2 cellular contexts compared by ENCODE assay signal in the genomic region with DNA sequence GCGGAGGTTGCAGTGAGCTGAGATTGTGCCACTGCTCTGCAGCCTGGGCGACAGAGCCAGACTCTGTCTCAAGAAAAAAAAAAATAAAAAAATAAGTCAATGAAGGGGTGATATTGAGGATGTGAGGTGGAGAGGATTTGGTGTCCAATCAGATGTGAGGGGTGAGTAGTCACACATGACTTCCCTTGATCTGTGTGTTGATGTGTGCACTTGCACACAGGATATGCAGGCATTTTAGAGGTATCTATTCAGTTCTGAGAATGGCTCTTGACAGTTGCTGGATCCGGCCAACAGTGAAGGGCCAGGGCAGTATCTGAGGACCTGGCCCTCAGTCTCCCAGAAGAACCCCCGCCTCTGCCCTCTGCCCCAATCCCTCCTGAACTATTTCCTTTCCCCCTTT.
TF ChIP-seq lines count a peak whose summit lies in the region.

No MANE protein-coding gene starts in this region.

TF ChIP-seq in SK-N-SH, 30 proteins besides CTCF, POLR2A, EP300 and RAD21:
- TF ChIP-seq, protein P1, sequence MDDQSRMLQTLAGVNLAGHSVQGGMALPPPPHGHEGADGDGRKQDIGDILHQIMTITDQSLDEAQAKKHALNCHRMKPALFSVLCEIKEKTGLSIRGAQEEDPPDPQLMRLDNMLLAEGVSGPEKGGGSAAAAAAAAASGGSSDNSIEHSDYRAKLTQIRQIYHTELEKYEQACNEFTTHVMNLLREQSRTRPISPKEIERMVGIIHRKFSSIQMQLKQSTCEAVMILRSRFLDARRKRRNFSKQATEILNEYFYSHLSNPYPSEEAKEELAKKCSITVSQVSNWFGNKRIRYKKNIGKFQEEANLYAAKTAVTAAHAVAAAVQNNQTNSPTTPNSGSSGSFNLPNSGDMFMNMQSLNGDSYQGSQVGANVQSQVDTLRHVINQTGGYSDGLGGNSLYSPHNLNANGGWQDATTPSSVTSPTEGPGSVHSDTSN (IDR thresholded peaks at IDR 0.05): no peak
- TF ChIP-seq FOSL2 (IDR thresholded peaks at IDR 0.05; ENCODE audit: borderline replicate concordance, low read depth): no peak
- no peak for TF ChIP-seq POLR2AphosphoS5 (IDR thresholded peaks at IDR 0.05; ENCODE audit: low read depth, low read length)
- TF ChIP-seq FOXJ3 (CRISPR knock-in tag; IDR thresholded peaks at IDR 0.05): no peak
- TF ChIP-seq TCF12 (IDR thresholded peaks at IDR 0.05): no peak
- TF ChIP-seq YY1 (IDR thresholded peaks at IDR 0.05; ENCODE audit: low read depth): no peak
- no peak for TF ChIP-seq NFIC (IDR thresholded peaks at IDR 0.05; ENCODE audit: borderline replicate concordance)
- no peak for TF ChIP-seq RXRA (IDR thresholded peaks at IDR 0.05; ENCODE audit: borderline replicate concordance, low read depth)
- no peak for TF ChIP-seq NRF1 (IDR thresholded peaks at IDR 0.05; ENCODE audit: low read depth, low read length)
- TF ChIP-seq TAF1 (IDR thresholded peaks at IDR 0.05; ENCODE audit: borderline replicate concordance, low read depth, low read length): no peak
- TF ChIP-seq, protein P2, sequence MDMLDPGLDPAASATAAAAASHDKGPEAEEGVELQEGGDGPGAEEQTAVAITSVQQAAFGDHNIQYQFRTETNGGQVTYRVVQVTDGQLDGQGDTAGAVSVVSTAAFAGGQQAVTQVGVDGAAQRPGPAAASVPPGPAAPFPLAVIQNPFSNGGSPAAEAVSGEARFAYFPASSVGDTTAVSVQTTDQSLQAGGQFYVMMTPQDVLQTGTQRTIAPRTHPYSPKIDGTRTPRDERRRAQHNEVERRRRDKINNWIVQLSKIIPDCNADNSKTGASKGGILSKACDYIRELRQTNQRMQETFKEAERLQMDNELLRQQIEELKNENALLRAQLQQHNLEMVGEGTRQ (IDR thresholded peaks at IDR 0.05; ENCODE audit: borderline replicate concordance, low read depth, low read length): no peak

TF ChIP-seq in SK-N-SH treated with all-trans-retinoic acid at 6 μM for 48 hours, 23 proteins besides CTCF, POLR2A, EP300 and RAD21 (continued from another document):
- TF ChIP-seq, protein P3, sequence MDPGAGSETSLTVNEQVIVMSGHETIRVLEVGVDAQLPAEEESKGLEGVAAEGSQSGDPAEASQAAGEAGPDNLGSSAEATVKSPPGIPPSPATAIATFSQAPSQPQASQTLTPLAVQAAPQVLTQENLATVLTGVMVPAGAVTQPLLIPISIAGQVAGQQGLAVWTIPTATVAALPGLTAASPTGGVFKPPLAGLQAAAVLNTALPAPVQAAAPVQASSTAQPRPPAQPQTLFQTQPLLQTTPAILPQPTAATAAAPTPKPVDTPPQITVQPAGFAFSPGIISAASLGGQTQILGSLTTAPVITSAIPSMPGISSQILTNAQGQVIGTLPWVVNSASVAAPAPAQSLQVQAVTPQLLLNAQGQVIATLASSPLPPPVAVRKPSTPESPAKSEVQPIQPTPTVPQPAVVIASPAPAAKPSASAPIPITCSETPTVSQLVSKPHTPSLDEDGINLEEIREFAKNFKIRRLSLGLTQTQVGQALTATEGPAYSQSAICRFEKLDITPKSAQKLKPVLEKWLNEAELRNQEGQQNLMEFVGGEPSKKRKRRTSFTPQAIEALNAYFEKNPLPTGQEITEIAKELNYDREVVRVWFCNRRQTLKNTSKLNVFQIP (CRISPR knock-in tag; IDR thresholded peaks at IDR 0.05; ENCODE audit: borderline replicate concordance, low read depth): no peak
